In the genomic region with DNA sequence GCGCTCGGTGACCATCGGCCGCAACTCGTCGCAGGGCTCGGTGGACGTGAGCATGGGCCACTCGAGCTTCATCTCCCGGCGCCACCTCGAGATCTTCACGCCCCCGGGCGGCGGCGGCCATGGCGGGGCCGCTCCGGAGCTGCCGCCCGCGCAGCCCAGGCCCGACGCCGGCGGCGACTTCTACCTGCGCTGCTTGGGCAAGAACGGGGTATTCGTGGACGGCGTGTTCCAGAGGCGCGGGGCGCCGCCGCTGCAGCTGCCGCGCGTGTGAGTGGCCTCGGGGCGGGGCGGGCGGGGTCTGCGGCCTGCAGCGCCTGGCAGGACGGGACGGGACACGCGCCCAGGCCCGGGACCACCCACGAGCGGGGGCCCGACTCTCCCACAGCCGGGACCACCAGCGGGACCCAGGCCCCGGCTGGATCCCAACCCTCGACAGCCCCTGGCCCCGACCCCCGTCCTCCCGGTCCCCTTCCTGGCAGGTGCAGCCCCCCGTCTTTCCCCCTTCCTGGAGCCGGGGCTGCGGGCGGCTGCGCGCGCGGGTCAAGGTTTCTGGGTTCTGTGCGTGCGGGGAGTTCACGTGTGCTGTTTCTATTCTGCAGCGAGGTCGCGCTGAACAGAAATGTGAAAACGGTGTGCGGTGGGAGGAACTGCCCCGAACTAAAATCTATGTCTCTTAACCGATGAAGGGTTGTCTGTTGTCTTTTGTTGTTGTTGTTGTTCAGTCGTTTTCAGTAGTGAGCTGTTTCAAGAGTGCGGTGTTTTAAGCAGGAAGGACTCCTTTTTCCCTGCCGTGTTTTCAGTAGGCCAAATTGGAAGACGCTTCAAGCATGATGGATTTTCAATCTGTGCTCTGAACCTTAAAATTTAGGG, we compare ENCODE assay signal across 8 cellular contexts. TPM values are rescaled to one million over a fixed set of nuclear protein-coding genes. Genes with fewer than 3 reads are reported as not detected.
A peak's percentile ranks its signal among the peaks of the same experiment; 100 is the strongest.
DNase-seq lines count a peak whose midpoint lies in the region; ATAC-seq, FAIRE-seq and TF ChIP-seq lines count a peak whose summit lies in the region.

No MANE protein-coding gene starts in this region.

- TF ChIP-seq CTCF in OCI-LY1 (IDR thresholded peaks at IDR 0.05; ENCODE audit: low read length), result no peak
- TF ChIP-seq CTCF in glutamatergic neuron (IDR thresholded peaks at IDR 0.05; ENCODE audit: partially characterized antibody, unreplicated experiment), result no peak
- no peak for TF ChIP-seq CTCF in progenitor cell of endocrine pancreas (IDR thresholded peaks at IDR 0.05; ENCODE audit: unreplicated experiment)

- H3K27ac ChIP-seq in OCI-LY1 (ENCODE audit: low read depth, low read length, poor library complexity, severe bottlenecking), result peak overlapping the region; percentile 16

- H3K9me3 ChIP-seq in OCI-LY1 (ENCODE audit: low read length), result no peaks in the 10 kb centered on the region

- FAIRE-seq in GM19239 (lab: Jason Lieb, UNC), result peak; percentile 79

- H3K9ac ChIP-seq in OCI-LY1 (ENCODE audit: low read length), result peak overlapping the region; percentile 86

- H3K36me3 Mint-ChIP-seq in glutamatergic neuron (ENCODE audit: unreplicated experiment) (no peaks in the 10 kb centered on the region), progenitor cell of endocrine pancreas (ENCODE audit: insufficient read depth) (peaks cover 4% of the 10 kb centered on the region)

- peak overlapping the region; percentile 91 for H3K4me3 ChIP-seq in OCI-LY1 (ENCODE audit: low read depth, low read length, poor library complexity, severe bottlenecking)

- peaks cover 3% of the 10 kb centered on the region for H3K9me3 Mint-ChIP-seq in glutamatergic neuron (ENCODE audit: unreplicated experiment)
- no peaks in the 10 kb centered on the region for H3K9me3 Mint-ChIP-seq in progenitor cell of endocrine pancreas (ENCODE audit: low read depth)

- peaks cover 54% of the 10 kb centered on the region for H3K79me2 ChIP-seq in OCI-LY1 (ENCODE audit: insufficient read depth, low read length)

- no peaks in the 10 kb centered on the region for H3K9me2 ChIP-seq in OCI-LY1 (ENCODE audit: low read depth, low read length)

- H3K4me1 Mint-ChIP-seq in glutamatergic neuron (ENCODE audit: low read depth, unreplicated experiment), result peaks cover 14% of the 10 kb centered on the region
- H3K4me1 Mint-ChIP-seq in progenitor cell of endocrine pancreas (ENCODE audit: low read depth), result peaks cover 20% of the 10 kb centered on the region

- H3K27me3 ChIP-seq in OCI-LY1 (ENCODE audit: insufficient read depth, low read length), result no peaks in the 10 kb centered on the region

- H3K4me3 Mint-ChIP-seq in glutamatergic neuron (ENCODE audit: unreplicated experiment), result peak overlapping the region; percentile 93
- H3K4me3 Mint-ChIP-seq in progenitor cell of endocrine pancreas (ENCODE audit: low read depth), result peak overlapping the region; percentile 83

- DNase-seq in Ammon's horn (ENCODE audit: low spot score) (peak; percentile 20), GM19239 (ENCODE audit: insufficient read length, low spot score) (peak; percentile 28), glutamatergic neuron (peak; percentile 45), progenitor cell of endocrine pancreas (ENCODE audit: low spot score, unreplicated experiment) (no peak), HCEC 1CT (no peak)
- DNase-seq in activated naive CD4-positive, alpha-beta T cell treated with Interleukin-2 at 50 U/mL for 16 hours, result peak; percentile 47

- H3K4me1 ChIP-seq in OCI-LY1 (ENCODE audit: insufficient read depth, low read length, severe bottlenecking), result peaks cover 42% of the 10 kb centered on the region

- H2AFZ ChIP-seq in OCI-LY1 (ENCODE audit: low read length), result no peak overlapping the region

- H3K4me2 ChIP-seq in OCI-LY1 (ENCODE audit: low read length), result peak overlapping the region; percentile 69

- peaks cover 4% of the 10 kb centered on the region; the same call in 1 of the 2 replicates for H4K20me1 ChIP-seq in OCI-LY1 (ENCODE audit: insufficient read depth, low read length)

- H3K27me3 Mint-ChIP-seq in glutamatergic neuron (ENCODE audit: unreplicated experiment), result peaks cover 3% of the 10 kb centered on the region
- no peaks in the 10 kb centered on the region for H3K27me3 Mint-ChIP-seq in progenitor cell of endocrine pancreas

- H3K27ac Mint-ChIP-seq in glutamatergic neuron (ENCODE audit: unreplicated experiment) (peak overlapping the region; percentile 85), progenitor cell of endocrine pancreas (peak overlapping the region; percentile 93)

- H3F3A ChIP-seq in OCI-LY1 (ENCODE audit: insufficient read depth, low read length), result no peaks in the 10 kb centered on the region

- H3K36me3 ChIP-seq in OCI-LY1 (ENCODE audit: insufficient read depth, low read length), result peaks cover 4% of the 10 kb centered on the region; the same call in 1 of the 2 replicates

- no peak for ATAC-seq in HG03439 (IDR thresholded peaks at IDR 0.05; ENCODE audit: unreplicated experiment)

RNA-seq across cellular contexts. Expression of gene FOXK2, which starts 0.7 kb away (rescaled TPM):
- total RNA-seq in glutamatergic neuron (ENCODE audit: unreplicated experiment), result 95.7 TPM
- 71.8 and 76.6 TPM in 2 replicates for total RNA-seq in progenitor cell of endocrine pancreas

Comparison
In these comparisons a context has a peak if more than half of its experiments do, and no peak if none do; other contexts are left out.
1. DNase-seq: peak in Ammon's horn (single experiment), GM19239 (single experiment), activated naive CD4-positive, alpha-beta T cell treated with Interleukin-2 at 50 U/mL for 16 hours (single experiment) and glutamatergic neuron (single experiment); none in progenitor cell of endocrine pancreas (single experiment) and HCEC 1CT (single experiment).